ENCODE assay signal across 9 cellular contexts in genomic region chr10:77505431-77506334, GRCh38.
DNase-seq lines count a peak whose midpoint lies in the region; ATAC-seq, FAIRE-seq and TF ChIP-seq lines count a peak whose summit lies in the region.
"Had no signal": no experiment of that assay in that cellular context is flagged by ENCODE, and none has a peak within 500 bp of the region (broad histone marks: within the 10 kb centered on the region; RNA-seq: fewer than 3 reads in every experiment).

No MANE protein-coding gene starts in this region.

- H3K9ac ChIP-seq in astrocyte (ENCODE audit: low read length): peak overlapping the region; percentile 61

- H3K4me3 Mint-ChIP-seq in HFFc6: peak overlapping the region; percentile 73
- no peak overlapping the region for H3K4me3 Mint-ChIP-seq in astrocyte (ENCODE audit: unreplicated experiment)
- no peak overlapping the region for H3K4me3 Mint-ChIP-seq in CD8-positive, alpha-beta T cell

- H3K9me3 ChIP-seq in astrocyte (ENCODE audit: insufficient read depth, low read depth, low read length): no peaks in the 10 kb centered on the region
- H3K9me3 ChIP-seq in CD8-positive, alpha-beta T cell (ENCODE audit: low read length): no peaks in the 10 kb centered on the region

- H3K27me3 Mint-ChIP-seq in HFFc6 (ENCODE audit: insufficient read depth) (peaks cover 4% of the 10 kb centered on the region), astrocyte (ENCODE audit: low read depth, unreplicated experiment) (no peaks in the 10 kb centered on the region)
- peaks cover 13% of the 10 kb centered on the region for H3K27me3 Mint-ChIP-seq in CD8-positive, alpha-beta T cell (ENCODE audit: low read depth)

- H3K9me3 Mint-ChIP-seq in HFFc6: no peaks in the 10 kb centered on the region
- no peaks in the 10 kb centered on the region for H3K9me3 Mint-ChIP-seq in astrocyte (ENCODE audit: unreplicated experiment)
- H3K9me3 Mint-ChIP-seq in CD8-positive, alpha-beta T cell: no peaks in the 10 kb centered on the region

- peaks cover 100% of the 10 kb centered on the region for H3K4me1 Mint-ChIP-seq in HFFc6 (ENCODE audit: low read depth)
- H3K4me1 Mint-ChIP-seq in astrocyte (ENCODE audit: low read depth, unreplicated experiment): peaks cover 66% of the 10 kb centered on the region
- no peaks in the 10 kb centered on the region for H3K4me1 Mint-ChIP-seq in CD8-positive, alpha-beta T cell (ENCODE audit: low read depth)

- 0 out of 2 replicates have a peak overlapping the region, but pooled peaks have one; percentile 17 for H3K4me3 ChIP-seq in ACC112 (ENCODE audit: low read depth, low read length)
- H3K4me3 ChIP-seq in astrocyte (ENCODE audit: insufficient read depth, low read depth, low read length): peak overlapping the region; percentile 17
- no peak overlapping the region for H3K4me3 ChIP-seq in kidney epithelial cell (ENCODE audit: low read depth, low read length)
- H3K4me3 ChIP-seq in CD8-positive, alpha-beta T cell (ENCODE audit: low read depth, low read length): no peak overlapping the region

- H3K36me3 ChIP-seq in ACC112 (ENCODE audit: insufficient read depth, low read length) (no peaks in the 10 kb centered on the region), astrocyte (ENCODE audit: insufficient read depth, low read length) (no peaks in the 10 kb centered on the region), kidney epithelial cell (ENCODE audit: control insufficient read depth, insufficient read depth, low read length) (no peaks in the 10 kb centered on the region)
- H3K36me3 ChIP-seq in CD8-positive, alpha-beta T cell (ENCODE audit: insufficient read depth, low read length): no peaks in the 10 kb centered on the region

- H3K27me3 ChIP-seq in ACC112 (ENCODE audit: insufficient read depth, low read length) (no peaks in the 10 kb centered on the region), astrocyte (ENCODE audit: insufficient read depth, low read length) (no peaks in the 10 kb centered on the region), kidney epithelial cell (ENCODE audit: control insufficient read depth, insufficient read depth, low read length) (no peaks in the 10 kb centered on the region)
- no peaks in the 10 kb centered on the region for H3K27me3 ChIP-seq in CD8-positive, alpha-beta T cell (ENCODE audit: insufficient read depth, low read length)

- CTCF ChIA-PET in CD8-positive, alpha-beta T cell (lab: Charles Lee): no interaction called here

- H3K4me1 ChIP-seq in ACC112 (ENCODE audit: control insufficient read depth, insufficient read depth, low read length, unreplicated experiment): peaks cover 66% of the 10 kb centered on the region
- peaks cover 57% of the 10 kb centered on the region for H3K4me1 ChIP-seq in astrocyte (ENCODE audit: insufficient read depth, low read length)
- H3K4me1 ChIP-seq in CD8-positive, alpha-beta T cell (ENCODE audit: insufficient read depth, low read length): no peaks in the 10 kb centered on the region

- intact Hi-C loops in CD8-positive, alpha-beta T cell (cut with DNase I, micrococcal nuclease): no loop called here

- TF ChIP-seq CTCF in HFFc6 (IDR thresholded peaks at IDR 0.05) (no peak), astrocyte (IDR thresholded peaks at IDR 0.05; ENCODE audit: insufficient read depth, low read depth, low read length) (no peak), kidney epithelial cell (IDR thresholded peaks at IDR 0.05; ENCODE audit: insufficient read depth, low read length, poor library complexity, severe bottlenecking) (no peak)
- TF ChIP-seq CTCF in CD8-positive, alpha-beta T cell (IDR thresholded peaks at IDR 0.05): no peak

- H3K36me3 Mint-ChIP-seq in HFFc6 (ENCODE audit: low read depth) (0 out of 2 replicates have a peak, but pooled peaks cover 3% of the 10 kb centered on the region), astrocyte (ENCODE audit: low read depth, unreplicated experiment) (no peaks in the 10 kb centered on the region)
- no peaks in the 10 kb centered on the region for H3K36me3 Mint-ChIP-seq in CD8-positive, alpha-beta T cell

- ATAC-seq in CD8-positive, alpha-beta T cell: no peak

- peak overlapping the region; percentile 23 for H2AFZ ChIP-seq in ACC112 (ENCODE audit: low read length, unreplicated experiment)
- peak overlapping the region; percentile 33 for H2AFZ ChIP-seq in astrocyte (ENCODE audit: low read depth, low read length)

- peak overlapping the region; percentile 80 for H3K27ac ChIP-seq in ACC112 (ENCODE audit: low read depth, low read length)
- peak overlapping the region; percentile 90 for H3K27ac ChIP-seq in astrocyte (ENCODE audit: low read depth, low read length)
- H3K27ac ChIP-seq in CD8-positive, alpha-beta T cell (ENCODE audit: low read depth, low read length): no peak overlapping the region

- H3K27ac Mint-ChIP-seq in HFFc6 (peak overlapping the region; percentile 94), astrocyte (ENCODE audit: unreplicated experiment) (peak overlapping the region; percentile 88)
- H3K27ac Mint-ChIP-seq in CD8-positive, alpha-beta T cell: no peak overlapping the region

- no peaks in the 10 kb centered on the region for H4K20me1 ChIP-seq in astrocyte (ENCODE audit: insufficient read depth, low read length)

- peak overlapping the region; percentile 76 for H3K4me2 ChIP-seq in astrocyte (ENCODE audit: low read length)

- FAIRE-seq in astrocyte (lab: Jason Lieb, UNC): peak; percentile 99

- H3K79me2 ChIP-seq in ACC112 (ENCODE audit: control insufficient read depth, insufficient read depth, low read length, unreplicated experiment) (no peaks in the 10 kb centered on the region), astrocyte (ENCODE audit: insufficient read depth, low read length) (peaks cover 10% of the 10 kb centered on the region)

- DNase-seq in HFFc6 (peak; percentile 96), astrocyte (ENCODE audit: low read depth) (peak; percentile 94), kidney epithelial cell (ENCODE audit: low read depth) (peak; percentile 85), NCI-H345 (lab: John Stamatoyannopoulos, UW) (no peak), retina (no peak), DMS153 treated with DMSO at 0.1 percent for 48 hours (lab: John Stamatoyannopoulos, UW; ENCODE audit: unreplicated experiment) (no peak)
- no peak for DNase-seq in CD8-positive, alpha-beta T cell
- DNase-seq: activated CD4-positive, alpha-beta T cell treated with anti-CD3 and anti-CD28 coated beads for 4 hours had no signal

- POLR2A ChIA-PET in CD8-positive, alpha-beta T cell (lab: Charles Lee): no interaction called here

Comparison
In these comparisons a context has a peak if more than half of its experiments do, and no peak if none do; other contexts are left out.
1. H3K4me3 ChIP-seq: peak in ACC112 (single experiment) and astrocyte (single experiment); none in kidney epithelial cell (single experiment) and CD8-positive, alpha-beta T cell (single experiment).
2. DNase-seq: peak in HFFc6 (single experiment), astrocyte (single experiment) and kidney epithelial cell (single experiment); none in NCI-H345 (single experiment), retina (single experiment), DMS153 treated with DMSO at 0.1 percent for 48 hours (single experiment) and CD8-positive, alpha-beta T cell (0 of 7).